Comparison of ENCODE assay signal across 26 cellular contexts in the genomic region with DNA sequence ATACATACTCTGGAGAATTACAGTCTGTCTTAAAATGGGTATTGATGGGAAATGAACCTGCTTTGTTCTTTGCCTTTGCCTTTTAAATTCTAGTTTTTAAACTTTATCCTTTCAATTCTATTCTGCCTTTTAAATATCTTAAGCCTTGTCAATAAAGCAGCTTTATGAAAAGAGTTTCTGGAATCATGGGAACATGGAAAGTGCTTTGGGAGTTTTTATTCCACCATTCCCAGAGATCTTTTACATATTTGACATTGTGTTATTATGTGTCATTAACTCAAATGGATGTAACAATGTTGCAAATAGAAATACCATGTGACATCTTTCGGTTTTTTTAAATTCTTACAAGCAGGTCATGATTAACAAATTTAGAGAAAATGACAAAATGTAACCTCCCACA.
"Had no signal": no experiment of that assay in that cellular context is flagged by ENCODE, and none has a peak within 500 bp of the region (broad histone marks: within the 10 kb centered on the region; RNA-seq: fewer than 3 reads in every experiment).

No MANE protein-coding gene starts in this region.

- ATAC-seq: effector memory CD8-positive, alpha-beta T cell; esophagus mucosa; gastrocnemius medialis; heart right ventricle; left cardiac atrium; left lung; left ventricle myocardium superior; lower lobe of right lung; mucosa of descending colon had no signal

- H3K4me1 ChIP-seq: colonic mucosa, esophagus squamous epithelium, gastrocnemius medialis, heart right ventricle, left lung, lower lobe of right lung had no signal

- H3K9me3 ChIP-seq: colonic mucosa, esophagus squamous epithelium, gastrocnemius medialis, heart right ventricle, left lung, lower lobe of right lung, mucosa of descending colon had no signal

- FAIRE-seq: endometrium, islet of Langerhans, keratinocyte had no signal

- H3K27ac ChIP-seq: colonic mucosa, epithelial cell of prostate, esophagus squamous epithelium, gastrocnemius medialis, heart right ventricle, left lung, lower lobe of right lung had no signal

- DNase-seq: colonic mucosa; cortex of kidney; effector CD8-positive, alpha-beta T cell; effector memory CD8-positive, alpha-beta T cell; endodermal cell; erythroblast; esophagus squamous epithelium; foreskin fibroblast; foreskin melanocyte; gastrocnemius medialis; glutamatergic neuron; heart right ventricle; hippocampal formation; left cardiac atrium; left lung; left ventricle myocardium superior; lower lobe of right lung; mucosa of descending colon; naive B cell had no signal

- H3K27me3 ChIP-seq: colonic mucosa, esophagus squamous epithelium, gastrocnemius medialis, heart right ventricle, left lung had no signal

- H3K36me3 Mint-ChIP-seq: mesothelial cell of epicardium, naive B cell had no signal

- H3K4me3 ChIP-seq: colonic mucosa, esophagus squamous epithelium, gastrocnemius medialis, heart right ventricle, left lung, lower lobe of right lung, mucosa of descending colon had no signal

- H3K4me1 Mint-ChIP-seq: endodermal cell, naive B cell had no signal

- H3K9me3 Mint-ChIP-seq: dendritic cell treated with granulocyte-macrophage colony-stimulating factor and Interleukin-4, amounts not matched to agents 40 ng/mL and 50 ng/mL, for 4 days; endodermal cell; mesothelial cell of epicardium had no signal

- H3K4me3 Mint-ChIP-seq: dendritic cell treated with granulocyte-macrophage colony-stimulating factor and Interleukin-4, amounts not matched to agents 40 ng/mL and 50 ng/mL, for 4 days; effector memory CD8-positive, alpha-beta T cell; endodermal cell; mesothelial cell of epicardium; naive B cell had no signal

- H3K27ac Mint-ChIP-seq: dendritic cell treated with granulocyte-macrophage colony-stimulating factor and Interleukin-4, amounts not matched to agents 40 ng/mL and 50 ng/mL, for 4 days; effector memory CD8-positive, alpha-beta T cell; endodermal cell; mesothelial cell of epicardium; naive B cell had no signal

- H3K36me3 ChIP-seq: colonic mucosa, esophagus squamous epithelium, gastrocnemius medialis, heart right ventricle, left lung, lower lobe of right lung had no signal

- H3K27me3 Mint-ChIP-seq: dendritic cell treated with granulocyte-macrophage colony-stimulating factor and Interleukin-4, amounts not matched to agents 40 ng/mL and 50 ng/mL, for 4 days; effector memory CD8-positive, alpha-beta T cell; naive B cell had no signal
